ENCODE assay signal across 13 cellular contexts in the genomic region with DNA sequence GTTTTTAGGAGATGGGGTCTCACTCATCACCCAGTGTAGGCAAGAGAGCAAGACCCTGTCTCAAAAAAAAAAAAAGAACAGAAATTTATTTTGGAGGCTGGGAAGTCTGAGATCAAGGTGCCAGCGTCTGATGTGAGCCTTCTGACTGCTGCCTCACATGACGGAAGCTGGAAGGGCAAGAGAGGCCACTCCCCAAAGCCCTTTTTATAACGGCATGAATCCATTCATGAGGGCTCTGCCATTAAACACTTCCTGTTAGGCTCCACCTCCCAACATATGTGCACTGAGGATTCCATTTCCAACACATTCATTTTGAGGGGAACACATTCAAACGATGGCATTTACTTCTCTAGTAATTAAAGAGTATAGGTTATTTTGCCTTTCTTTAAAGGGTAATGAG. TPM values are rescaled to one million over a fixed set of nuclear protein-coding genes. Genes with fewer than 3 reads are reported as not detected.
DNase-seq lines count a peak whose midpoint lies in the region; ATAC-seq and TF ChIP-seq lines count a peak whose summit lies in the region.
"Had no signal": no experiment of that assay in that cellular context is flagged by ENCODE, and none has a peak within 500 bp of the region (broad histone marks: within the 10 kb centered on the region; RNA-seq: fewer than 3 reads in every experiment).

No MANE protein-coding gene starts in this region.

- intact Hi-C loops in colonic mucosa (cut with DNase I), result loop anchor here (5.0 kb wide), 4 partner anchors 58 to 288 kb away; partner anchors contain the start of genes ARV1 and TTC13

- H3K9ac ChIP-seq in colonic mucosa (ENCODE audit: low read depth in 2 of 2, low read length in 2 of 2), result no peak overlapping the region

- H3K27ac ChIP-seq in colonic mucosa, result peak overlapping the region; percentile 5

- ATAC-seq in activated T-cell treated with anti-CD3 and anti-CD28 coated beads, Interleukin-2, amount 50 U/mL, for 72 hours (replicated peaks in 1 of 2), result no peak
- no peak for ATAC-seq in HG02588 (IDR thresholded peaks at IDR 0.05; ENCODE audit: unreplicated experiment)
- ATAC-seq: K562 had no signal

- peaks cover 2 to 3% of the 10 kb centered on the region in 2 donors for H3K36me3 Mint-ChIP-seq in activated T-cell treated with anti-CD3 and anti-CD28 coated beads, Interleukin-2, amount 50 U/mL, for 72 hours (ENCODE audit: insufficient read depth in 2 of 2)

- peak overlapping the region; percentile 12 for H3K27ac Mint-ChIP-seq in activated T-cell treated with anti-CD3 and anti-CD28 coated beads, Interleukin-2, amount 50 U/mL, for 72 hours

- peaks cover 6% of the 10 kb centered on the region for H3K4me1 Mint-ChIP-seq in activated T-cell treated with anti-CD3 and anti-CD28 coated beads, Interleukin-2, amount 50 U/mL, for 72 hours (ENCODE audit: low read depth)

- TF ChIP-seq CTCF in colonic mucosa (IDR thresholded peaks at IDR 0.05), result no peak

- no peak for DNase-seq in activated T-cell treated with anti-CD3 and anti-CD28 coated beads, Interleukin-2, amount 50 U/mL, for 72 hours
- DNase-seq in activated T-cell treated with anti-CD3 and anti-CD28 coated beads, Interleukin-2, amount 50 U/mL, for 48 hours, result no peak
- DNase-seq in DMS153 (lab: John Stamatoyannopoulos, UW) (peak; percentile 83), colonic mucosa (peak; percentile 51), amniotic stem cell (lab: John Stamatoyannopoulos, UW) (no peak)
- no peak for DNase-seq in stimulated activated CD4-positive, alpha-beta T cell treated with anti-CD3 and anti-CD28 coated beads, Interleukin-2, amount 100 ng/mL, for 48 hours
- DNase-seq: CD4-positive, CD25-positive, alpha-beta regulatory T cell; NCI-H187; NCI-H524 treated with DMSO at 0.1 percent for 48 hours; OCI-M1; SHP77 treated with DMSO at 0.1 percent for 48 hours had no signal

- H3K27me3 ChIP-seq in colonic mucosa, result no peaks in the 10 kb centered on the region

- H3K36me3 ChIP-seq in colonic mucosa, result peaks cover 5% of the 10 kb centered on the region

- no peaks in the 10 kb centered on the region for H3K9me3 Mint-ChIP-seq in activated T-cell treated with anti-CD3 and anti-CD28 coated beads, Interleukin-2, amount 50 U/mL, for 72 hours
- H3K9me3 Mint-ChIP-seq: CD4-positive, CD25-positive, alpha-beta regulatory T cell had no signal

- H3K4me3 ChIP-seq in colonic mucosa, result no peak overlapping the region
- H3K4me3 ChIP-seq: K562 had no signal

- H3K4me1 ChIP-seq in colonic mucosa, result no peaks in the 10 kb centered on the region

- H3K9me3 ChIP-seq in colonic mucosa, result no peaks in the 10 kb centered on the region

- H3K4me3 Mint-ChIP-seq in activated T-cell treated with anti-CD3 and anti-CD28 coated beads, Interleukin-2, amount 50 U/mL, for 72 hours, result no peak overlapping the region
- H3K4me3 Mint-ChIP-seq: CD4-positive, CD25-positive, alpha-beta regulatory T cell had no signal

- H3K27me3 Mint-ChIP-seq in activated T-cell treated with anti-CD3 and anti-CD28 coated beads, Interleukin-2, amount 50 U/mL, for 72 hours (ENCODE audit: low read depth), result no peaks in the 10 kb centered on the region
- H3K27me3 Mint-ChIP-seq: CD4-positive, CD25-positive, alpha-beta regulatory T cell had no signal

RNA-seq across cellular contexts. Expression of gene C1orf198, which starts 50.9 kb away (rescaled TPM):
- 1 to 10 TPM; 5.4 to 7.6 TPM for total RNA-seq in activated T-cell treated with anti-CD3 and anti-CD28 coated beads, Interleukin-2, amount 50 U/mL, for 72 hours
- 10 to 100 TPM; 19.1 to 24.6 TPM for total RNA-seq in colonic mucosa

RNA-seq across cellular contexts. Expression of gene TTC13, which starts 59.5 kb away (rescaled TPM):
- total RNA-seq in activated T-cell treated with anti-CD3 and anti-CD28 coated beads, Interleukin-2, amount 50 U/mL, for 72 hours, result 10 to 100 TPM; 18.6 to 18.8 TPM
- 10 to 100 TPM; 28.0 to 47.0 TPM for total RNA-seq in colonic mucosa

RNA-seq across cellular contexts. Expression of gene ARV1, which starts 59.7 kb away (rescaled TPM):
- 10 to 100 TPM; 16.0 to 23.7 TPM for total RNA-seq in activated T-cell treated with anti-CD3 and anti-CD28 coated beads, Interleukin-2, amount 50 U/mL, for 72 hours
- 10 to 100 TPM; 29.3 to 39.6 TPM for total RNA-seq in colonic mucosa

Comparison
In these comparisons a context has a peak if more than half of its experiments do, and no peak if none do; other contexts are left out.
1. DNase-seq: peak in DMS153 (single experiment) and colonic mucosa (single experiment); none in activated T-cell treated with anti-CD3 and anti-CD28 coated beads, Interleukin-2, amount 50 U/mL, for 72 hours (0 of 2), activated T-cell treated with anti-CD3 and anti-CD28 coated beads, Interleukin-2, amount 50 U/mL, for 48 hours (0 of 2), stimulated activated CD4-positive, alpha-beta T cell treated with anti-CD3 and anti-CD28 coated beads, Interleukin-2, amount 100 ng/mL, for 48 hours (0 of 2) and amniotic stem cell (single experiment).